Comparison of ENCODE assay signal across 11 cellular contexts in genomic region chr3:107939621-107940236, GRCh38.
"Had no signal": no experiment of that assay in that cellular context is flagged by ENCODE, and none has a peak within 500 bp of the region (broad histone marks: within the 10 kb centered on the region; RNA-seq: fewer than 3 reads in every experiment).

No MANE protein-coding gene starts in this region.

- H3K4me1 Mint-ChIP-seq: activated B cell treated with CpG ODN at 0.5 μM for 24 hours had no signal

- ATAC-seq: left lobe of liver; naive thymus-derived CD8-positive, alpha-beta T cell; psoas muscle; sciatic nerve had no signal

- DNase-seq: activated B cell treated with CpG ODN at 0.5 μM for 24 hours; activated CD4-positive, alpha-beta T cell treated with anti-CD3 and anti-CD28 coated beads for 48 hours; activated CD8-positive, alpha-beta memory T cell treated with anti-CD3 and anti-CD28 coated beads for 24 hours; anterior cingulate cortex; naive thymus-derived CD8-positive, alpha-beta T cell; psoas muscle; spleen; T-helper 2 cell had no signal

- H3K4me3 Mint-ChIP-seq: activated B cell treated with CpG ODN at 0.5 μM for 24 hours; naive thymus-derived CD8-positive, alpha-beta T cell had no signal

- H3K27ac Mint-ChIP-seq: activated B cell treated with CpG ODN at 0.5 μM for 24 hours had no signal

- H3K27ac ChIP-seq: psoas muscle, spleen, thoracic aorta had no signal

- H3K27me3 Mint-ChIP-seq: naive thymus-derived CD8-positive, alpha-beta T cell had no signal
